18 cellular contexts compared by ENCODE assay signal in genomic region chr20:32767418-32768198, GRCh38. TPM values are rescaled to one million over a fixed set of nuclear protein-coding genes. Genes with fewer than 3 reads are reported as not detected.
A peak's percentile ranks its signal among the peaks of the same experiment; 100 is the strongest.
DNase-seq lines count a peak whose midpoint lies in the region; ATAC-seq and TF ChIP-seq lines count a peak whose summit lies in the region.
"Had no signal": no experiment of that assay in that cellular context is flagged by ENCODE, and none has a peak within 500 bp of the region (broad histone marks: within the 10 kb centered on the region; RNA-seq: fewer than 3 reads in every experiment).

No MANE protein-coding gene starts in this region.

- no peak overlapping the region for H3K14ac ChIP-seq in IMR-90 (replicated peaks; ENCODE audit: low read depth, low read length)

- intact Hi-C loops in IMR-90 (cut with micrococcal nuclease) = loop anchor here (10.0 kb wide), 1 partner anchor 263 kb away; no protein-coding TSS in a partner anchor
- intact Hi-C loops in testis (cut with DNase I; ENCODE audit: low total_unique reads) = no loop called here
- intact Hi-C loops in CD4-positive, alpha-beta memory T cell (cut with micrococcal nuclease) = no loop called here

- H3K79me2 ChIP-seq in GM23248 (ENCODE audit: insufficient read depth) (no peaks in the 10 kb centered on the region; the same call in 1 of the 2 replicates), neural progenitor cell (ENCODE audit: low read depth) (peaks cover 100% of the 10 kb centered on the region)

- peaks cover 22% of the 10 kb centered on the region for H3K4me1 Mint-ChIP-seq in neural progenitor cell
- peaks cover 11 to 27% (median 19%) of the 10 kb centered on the region in 4 donors for H3K4me1 Mint-ChIP-seq in CD4-positive, alpha-beta memory T cell

- no peak overlapping the region for H3K4me3 Mint-ChIP-seq in neural progenitor cell
- no peak overlapping the region for H3K4me3 Mint-ChIP-seq in CD4-positive, alpha-beta memory T cell
- H3K4me3 Mint-ChIP-seq: CD4-positive, CD25-positive, alpha-beta regulatory T cell had no signal

- no peak overlapping the region for H3K56ac ChIP-seq in IMR-90 (ENCODE audit: extremely low read depth, insufficient read depth, low read length)

- H3K27me3 ChIP-seq in GM23248 (replicated peaks; ENCODE audit: insufficient read depth) = no peaks in the 10 kb centered on the region
- no peaks in the 10 kb centered on the region for H3K27me3 ChIP-seq in IMR-90 (ENCODE audit: control insufficient read depth, insufficient read depth, low read length)
- H3K27me3 ChIP-seq in iPS-15b (ENCODE audit: control insufficient read depth, insufficient read depth, low read length) = no peaks in the 10 kb centered on the region
- no peaks in the 10 kb centered on the region for H3K27me3 ChIP-seq in testis
- H3K27me3 ChIP-seq in neural progenitor cell = no peaks in the 10 kb centered on the region
- H3K27me3 ChIP-seq in CD4-positive, alpha-beta memory T cell (ENCODE audit: insufficient read depth, low read length) = no peaks in the 10 kb centered on the region

- peak overlapping the region; percentile 62 for H2AK9ac ChIP-seq in IMR-90 (replicated peaks; ENCODE audit: low read depth, low read length, poor library complexity)

- DNase-seq in GM23248 (peak; percentile 39), IMR-90 (no peak), testis (peak; percentile 91), neural progenitor cell (ENCODE audit: low spot score) (no peak)
- no peak for DNase-seq in CD4-positive, alpha-beta memory T cell
- no peak for DNase-seq in central memory CD4-positive, alpha-beta T cell
- DNase-seq: ACHN; CD4-positive, CD25-positive, alpha-beta regulatory T cell; GF-D8; H7; NCI-H1092; NCI-H146; NCI-H2081 treated with DMSO at 0.1 percent for 48 hours; NCI-H510A treated with DMSO at 0.1 percent for 48 hours; Right ventricle myocardium superior had no signal

- H3K4me3 ChIP-seq in GM23248 (no peak overlapping the region), IMR-90 (ENCODE audit: insufficient read depth, low read depth, low read length) (no peak overlapping the region), iPS-15b (ENCODE audit: low read depth, low read length) (peak overlapping the region; percentile 56), testis (no peak overlapping the region), neural progenitor cell (no peak overlapping the region)
- H3K4me3 ChIP-seq in CD4-positive, alpha-beta memory T cell (ENCODE audit: low read length in 2 of 2) = no peak overlapping the region
- H3K4me3 ChIP-seq: SK-N-MC had no signal

- H3K4me1 ChIP-seq in GM23248 (ENCODE audit: insufficient read depth) = no peaks in the 10 kb centered on the region
- H3K4me1 ChIP-seq in IMR-90 (ENCODE audit: control insufficient read depth, insufficient read depth, low read length) = peaks cover 5% of the 10 kb centered on the region; the same call in 1 of the 2 replicates
- peaks cover 20% of the 10 kb centered on the region for H3K4me1 ChIP-seq in iPS-15b (ENCODE audit: control insufficient read depth, insufficient read depth, low read length)
- H3K4me1 ChIP-seq in testis = peaks cover 31% of the 10 kb centered on the region
- peaks cover 25% of the 10 kb centered on the region for H3K4me1 ChIP-seq in neural progenitor cell
- peaks cover 24% of the 10 kb centered on the region for H3K4me1 ChIP-seq in CD4-positive, alpha-beta memory T cell (ENCODE audit: insufficient read depth, low read length)

- no peak overlapping the region for H3K4me2 ChIP-seq in GM23248 (ENCODE audit: unreplicated experiment)
- H3K4me2 ChIP-seq in IMR-90 (ENCODE audit: low read depth, low read length) = no peak overlapping the region
- no peak overlapping the region for H3K4me2 ChIP-seq in neural progenitor cell
- H3K4me2 ChIP-seq: KMS-11 had no signal

- POLR2A ChIA-PET in IMR-90 (lab: Charles Lee; ENCODE audit: unreplicated experiment) = no interaction called here
- POLR2A ChIA-PET in CD4-positive, alpha-beta memory T cell (lab: Charles Lee; ENCODE audit: partially characterized antibody) = interaction anchor here (1.1 kb wide), 1 partner anchor 25 kb away, joined by 3 read pairs; the partner anchor contains the start of gene COMMD7

- peaks cover 2% of the 10 kb centered on the region for H3K36me3 Mint-ChIP-seq in neural progenitor cell
- no peaks in the 10 kb centered on the region for H3K36me3 Mint-ChIP-seq in CD4-positive, alpha-beta memory T cell
- H3K36me3 Mint-ChIP-seq: CD4-positive, CD25-positive, alpha-beta regulatory T cell had no signal

- no peak for TF ChIP-seq RAD21 in IMR-90 (IDR thresholded peaks at IDR 0.05; ENCODE audit: low read length)

- no peaks in the 10 kb centered on the region for H3K9me3 Mint-ChIP-seq in neural progenitor cell
- no peaks in the 10 kb centered on the region for H3K9me3 Mint-ChIP-seq in CD4-positive, alpha-beta memory T cell
- H3K9me3 Mint-ChIP-seq: CD4-positive, CD25-positive, alpha-beta regulatory T cell had no signal

- H3K36me3 ChIP-seq in GM23248 (ENCODE audit: low read depth) = no peaks in the 10 kb centered on the region
- H3K36me3 ChIP-seq in IMR-90 (ENCODE audit: control insufficient read depth, insufficient read depth, low read length) = no peaks in the 10 kb centered on the region
- peaks cover 66% of the 10 kb centered on the region for H3K36me3 ChIP-seq in iPS-15b (ENCODE audit: control insufficient read depth, insufficient read depth, low read length)
- H3K36me3 ChIP-seq in testis (ENCODE audit: low read depth, missing control alignments) = no peaks in the 10 kb centered on the region
- no peaks in the 10 kb centered on the region for H3K36me3 ChIP-seq in neural progenitor cell
- no peaks in the 10 kb centered on the region for H3K36me3 ChIP-seq in CD4-positive, alpha-beta memory T cell (ENCODE audit: insufficient read depth, low read length)

- peaks cover 5% of the 10 kb centered on the region for H3K27me3 Mint-ChIP-seq in neural progenitor cell (ENCODE audit: insufficient read depth, low read depth)
- no peaks in the 10 kb centered on the region for H3K27me3 Mint-ChIP-seq in CD4-positive, alpha-beta memory T cell

- no peaks in the 10 kb centered on the region for H3K9me2 ChIP-seq in GM23248 (ENCODE audit: insufficient read depth)

- H3K23ac ChIP-seq in IMR-90 (ENCODE audit: low read depth, low read length) = no peak overlapping the region

- peaks cover 7 to 52% of the 10 kb centered on the region in 2 experiments; a peak in 3 of 4 replicates for H3K79me1 ChIP-seq in IMR-90 (ENCODE audit: low read depth in 1 of 2, low read length in 2 of 2)

- H3K9me1 ChIP-seq in IMR-90 (ENCODE audit: insufficient read depth, low read length) = peaks cover 12% of the 10 kb centered on the region; the same call in 1 of the 2 replicates

- no peak overlapping the region for H4K8ac ChIP-seq in IMR-90 (ENCODE audit: low read depth in 2 of 2, low read length in 2 of 2)

- no peak overlapping the region for H4K91ac ChIP-seq in IMR-90 (ENCODE audit: insufficient read depth, low read depth, low read length)

- CTCF ChIA-PET in IMR-90 (lab: Yijun Ruan, JAX) = interaction anchor here (1.7 kb wide), 1 partner anchor 11 kb away, joined by 6 read pairs; no protein-coding TSS in a partner anchor
- CTCF ChIA-PET in CD4-positive, alpha-beta memory T cell (lab: Charles Lee; ENCODE audit: partially characterized antibody) = interaction anchor here (1.1 to 3.3 kb wide), 3 partner anchors 11 to 94 kb away, joined by 4 to 14 read pairs (median 7); partner anchors contain the start of gene C20orf203

- H4K5ac ChIP-seq in IMR-90 (ENCODE audit: low read depth, low read length) = no peak overlapping the region

- TF ChIP-seq CTCF in IMR-90 (conservative IDR thresholded peaks at IDR 0.05; ENCODE audit: low read depth, low read length) (no peak), testis (IDR thresholded peaks at IDR 0.05) (no peak), neural progenitor cell (IDR thresholded peaks at IDR 0.05) (no peak)

- H3K9me3 ChIP-seq in GM23248 (ENCODE audit: low read depth) = no peaks in the 10 kb centered on the region
- no peaks in the 10 kb centered on the region for H3K9me3 ChIP-seq in IMR-90 (ENCODE audit: control insufficient read depth, insufficient read depth, low read length)
- no peaks in the 10 kb centered on the region for H3K9me3 ChIP-seq in iPS-15b (ENCODE audit: control insufficient read depth, insufficient read depth, low read length)
- H3K9me3 ChIP-seq in testis = no peaks in the 10 kb centered on the region
- no peaks in the 10 kb centered on the region for H3K9me3 ChIP-seq in neural progenitor cell (ENCODE audit: low read depth)
- no peaks in the 10 kb centered on the region for H3K9me3 ChIP-seq in CD4-positive, alpha-beta memory T cell (ENCODE audit: control insufficient read depth in 1 of 2, low read length in 2 of 2)

- 84 to 86% methylated on average over 9 of the region's 9 CpGs for WGBS in GM23248 (ENCODE audit: low coverage in 1 of 2, low lambda C conversion rate in 2 of 2, missing lambda C conversion rate in 2 of 2), 2 experiments
- WGBS in IMR-90 (ENCODE audit: extremely low coverage in 2 of 2, insufficient read length in 1 of 2), 2 experiments = 80% methylated on average over 1 of the region's 9 CpGs; no CpG with 5 or more reads in 1 of the 2 experiments
- 70 to 72% methylated on average over 8 to 9 of the region's 9 CpGs for WGBS in testis, 2 donors

- in situ Hi-C loops in GM23248 (cut with MboI) (no loop called here), IMR-90 (cut with MboI; ENCODE audit: low sequenced_read_pairs) (no loop called here)

- no peak for ATAC-seq in IMR-90 (ENCODE audit: low read depth)

- TF ChIP-seq POLR2A in IMR-90 (IDR thresholded peaks at IDR 0.05; ENCODE audit: low read depth, low read length) (no peak), testis (IDR thresholded peaks at IDR 0.05) (no peak)

- H3K4ac ChIP-seq in IMR-90 (ENCODE audit: low read depth, low read length) = no peak overlapping the region

- H2AFZ ChIP-seq in GM23248 (no peak overlapping the region), IMR-90 (replicated peaks; ENCODE audit: low read length, poor library complexity) (no peak overlapping the region), neural progenitor cell (replicated peaks) (no peak overlapping the region)

- H3K27ac ChIP-seq in GM23248 = no peak overlapping the region
- H3K27ac ChIP-seq in IMR-90 (ENCODE audit: insufficient read depth, low read length) = no peak overlapping the region
- H3K27ac ChIP-seq in testis = peak overlapping the region in 1 of 2 donors; percentile 28
- no peak overlapping the region for H3K27ac ChIP-seq in neural progenitor cell
- H3K27ac ChIP-seq in CD4-positive, alpha-beta memory T cell (ENCODE audit: low read depth, low read length) = no peak overlapping the region
- H3K27ac ChIP-seq: KMS-11, SK-N-MC had no signal

- no peak overlapping the region for H2BK120ac ChIP-seq in IMR-90 (ENCODE audit: low read depth, low read length)

- no peak overlapping the region for H2BK20ac ChIP-seq in IMR-90 (ENCODE audit: low read depth, low read length)

- H3F3A ChIP-seq in GM23248 (ENCODE audit: insufficient read depth) (no peaks in the 10 kb centered on the region), neural progenitor cell (ENCODE audit: low read depth) (peaks cover 24% of the 10 kb centered on the region)

- no peak overlapping the region for H2BK5ac ChIP-seq in IMR-90 (ENCODE audit: low read depth, low read length, poor library complexity, severe bottlenecking)

- dilution Hi-C loops in IMR-90 (cut with HindIII; ENCODE audit: low sequenced_read_pairs, unreplicated experiment) = no loop called here

- H2AK5ac ChIP-seq in IMR-90 (ENCODE audit: low read depth, low read length) = no peak overlapping the region

- H3K9ac ChIP-seq in GM23248 (no peak overlapping the region), IMR-90 (ENCODE audit: low read depth, low read length) (no peak overlapping the region), iPS-15b (ENCODE audit: low read depth, low read length) (peak overlapping the region; percentile 60), neural progenitor cell (no peak overlapping the region)
- H3K9ac ChIP-seq: KMS-11 had no signal

- no TSS peak for BruUV-seq in IMR-90 (replicated peaks; lab: Mats Ljungman, UMichigan)

- H3K18ac ChIP-seq in IMR-90 (ENCODE audit: low read depth, low read length) = no peak overlapping the region

- H4K20me1 ChIP-seq in GM23248 (ENCODE audit: insufficient read depth) (no peaks in the 10 kb centered on the region), IMR-90 (ENCODE audit: insufficient read depth, low read length) (no peaks in the 10 kb centered on the region), neural progenitor cell (ENCODE audit: low read depth) (peaks cover 86% of the 10 kb centered on the region)

- no peak overlapping the region for H3K27ac Mint-ChIP-seq in neural progenitor cell
- peak overlapping the region in 2 of 7 donors; percentile 37 to 51 for H3K27ac Mint-ChIP-seq in CD4-positive, alpha-beta memory T cell

- H2BK15ac ChIP-seq in IMR-90 (ENCODE audit: low read depth, low read length) = no peak overlapping the region

RNA-seq across cellular contexts. Expression of gene DNMT3B, which starts 5.4 kb away (rescaled TPM):
- 1.5 and 2.0 TPM in 2 replicates for total RNA-seq in GM23248 (2014; rRNA removed; shearing (Covaris generic))
- polyA plus RNA-seq in GM23248 (2016; fragmentation: Nextera tagmentation; extraction: Ambion mirVana) (0.81 and 0.85 TPM in 2 replicates), IMR-90 (2012; rRNA removed) (1.9 TPM in 2 replicates), testis (ENCODE audit: insufficient read depth, low read depth, low replicate concordance) (8.1 TPM)
- total RNA-seq in IMR-90 (2012; rRNA removed) (1.3 and 1.4 TPM in 2 replicates), testis (10 to 100 TPM; 20.6 to 22.0 TPM), neural progenitor cell (ENCODE audit: low replicate concordance) (114 and 148 TPM in 2 replicates)
- 0.76 and 1.1 TPM in 2 replicates for polyA plus RNA-seq in IMR-90 (2012; cell fraction: cytosol; rRNA removed)
- polyA plus RNA-seq in IMR-90 (2012; cell fraction: nucleus; rRNA removed; ENCODE audit: low replicate concordance) = 7.0 and 8.4 TPM in 2 replicates
- total RNA-seq in CD4-positive, alpha-beta memory T cell = under 1 TPM; 0.38 to 0.47 TPM
- polyA plus RNA-seq in CD4-positive, alpha-beta memory T cell = under 1 TPM in 1 of 2 donors, not detected in 1; 0.16 TPM

RNA-seq across cellular contexts. Expression of gene COMMD7, which starts 24.3 kb away (rescaled TPM):
- 32.0 and 37.0 TPM in 2 replicates for total RNA-seq in GM23248 (2014; rRNA removed; shearing (Covaris generic))
- polyA plus RNA-seq in GM23248 (2016; fragmentation: Nextera tagmentation; extraction: Ambion mirVana) (68.8 and 72.5 TPM in 2 replicates), IMR-90 (2012; rRNA removed) (62.0 and 67.5 TPM in 2 replicates), testis (ENCODE audit: insufficient read depth, low read depth, low replicate concordance) (26.0 TPM)
- total RNA-seq in IMR-90 (2012; rRNA removed) (46.9 and 51.8 TPM in 2 replicates), testis (10 to 100 TPM; 18.0 to 21.8 TPM), neural progenitor cell (ENCODE audit: low replicate concordance) (39.4 and 44.4 TPM in 2 replicates)
- polyA plus RNA-seq in IMR-90 (2012; cell fraction: cytosol; rRNA removed) = 34.0 and 43.2 TPM in 2 replicates
- polyA plus RNA-seq in IMR-90 (2012; cell fraction: nucleus; rRNA removed; ENCODE audit: low replicate concordance) = 18.7 and 36.6 TPM in 2 replicates
- total RNA-seq in CD4-positive, alpha-beta memory T cell = 10 to 100 TPM; 29.6 to 29.7 TPM
- polyA plus RNA-seq in CD4-positive, alpha-beta memory T cell = 100 to 1,000 TPM; 105 to 154 TPM

RNA-seq across cellular contexts. Expression of gene MAPRE1, which starts 52.1 kb away (rescaled TPM):
- total RNA-seq in GM23248 (2014; rRNA removed; shearing (Covaris generic)) = 91.3 and 94.8 TPM in 2 replicates
- polyA plus RNA-seq in GM23248 (2016; fragmentation: Nextera tagmentation; extraction: Ambion mirVana) (77.4 and 82.8 TPM in 2 replicates), IMR-90 (2012; rRNA removed) (87.8 and 107 TPM in 2 replicates), testis (ENCODE audit: insufficient read depth, low read depth, low replicate concordance) (114 TPM)
- total RNA-seq in IMR-90 (2012; rRNA removed) (82.6 and 205 TPM in 2 replicates), testis (100 to 1,000 TPM; 127 to 134 TPM), neural progenitor cell (ENCODE audit: low replicate concordance) (210 and 263 TPM in 2 replicates)
- 18.3 and 35.9 TPM in 2 replicates for polyA plus RNA-seq in IMR-90 (2012; cell fraction: cytosol; rRNA removed)
- 5.9 and 31.1 TPM in 2 replicates for polyA plus RNA-seq in IMR-90 (2012; cell fraction: nucleus; rRNA removed; ENCODE audit: low replicate concordance)
- total RNA-seq in CD4-positive, alpha-beta memory T cell = 10 to 100 TPM; 78.1 to 78.6 TPM
- 100 to 1,000 TPM in 1 of 2 donors, 10 to 100 TPM in 1; 95.9 to 140 TPM for polyA plus RNA-seq in CD4-positive, alpha-beta memory T cell

Comparison
In these comparisons a context has a peak if more than half of its experiments do, and no peak if none do; other contexts are left out.
1. DNase-seq: peak in GM23248 (single experiment) and testis (single experiment); none in IMR-90 (single experiment), neural progenitor cell (single experiment), CD4-positive, alpha-beta memory T cell (0 of 5) and central memory CD4-positive, alpha-beta T cell (single experiment).